8 cellular contexts compared by ENCODE assay signal in the genomic region with DNA sequence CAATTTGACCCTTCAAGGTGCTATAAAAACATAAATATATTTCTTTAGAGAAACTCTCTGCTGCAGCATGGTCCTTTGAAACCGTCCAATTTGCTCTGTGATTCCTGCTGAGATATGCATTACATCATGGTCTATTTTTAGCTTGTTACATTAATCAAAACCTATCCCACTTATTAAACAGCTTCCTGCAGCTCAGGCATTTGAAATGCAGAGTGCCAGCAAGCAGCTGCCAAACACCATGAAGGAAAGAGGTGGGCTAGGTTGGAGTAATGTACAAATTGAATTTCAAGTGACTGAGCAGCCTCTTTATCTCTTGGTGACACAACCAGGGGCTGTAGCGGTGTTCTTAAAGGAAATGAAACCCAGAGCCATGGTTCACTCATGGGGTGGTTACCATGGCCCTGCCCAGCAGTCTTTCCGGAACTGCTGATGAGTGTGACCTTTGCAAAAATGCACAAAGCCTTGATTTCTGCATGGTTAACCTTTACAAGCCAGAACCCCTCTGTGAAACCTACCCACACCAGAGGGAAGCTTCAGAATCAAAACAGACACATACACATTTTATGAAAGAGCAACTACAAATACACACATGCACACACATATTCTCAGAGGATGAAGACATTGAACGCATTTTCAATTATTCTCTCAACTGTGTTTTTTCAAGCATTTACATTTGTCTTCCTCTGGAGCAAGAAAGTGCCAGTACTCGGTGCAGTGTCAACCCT.
A peak's percentile ranks its signal among the peaks of the same experiment; 100 is the strongest.
DNase-seq lines count a peak whose midpoint lies in the region; ATAC-seq and TF ChIP-seq lines count a peak whose summit lies in the region.

No MANE protein-coding gene starts in this region.

- TF ChIP-seq POLR2A in stomach (IDR thresholded peaks at IDR 0.05), result no peak
- TF ChIP-seq POLR2A in breast epithelium (IDR thresholded peaks at IDR 0.05), result no peak

- ATAC-seq in GM19324 (IDR thresholded peaks at IDR 0.05; ENCODE audit: low FRiP score, unreplicated experiment) (peak; percentile 99), HG03139 (IDR thresholded peaks at IDR 0.05; ENCODE audit: unreplicated experiment) (peak; percentile 99)

- TF ChIP-seq CTCF in DOHH2 (IDR thresholded peaks at IDR 0.05; ENCODE audit: low read depth, low read length, poor library complexity, severe bottlenecking), result no peak
- no peak for TF ChIP-seq CTCF in epithelial cell of esophagus (IDR thresholded peaks at IDR 0.05; ENCODE audit: insufficient read depth, low read depth, low read length, missing control alignments)
- no peak for TF ChIP-seq CTCF in stomach (IDR thresholded peaks at IDR 0.05)
- no peak for TF ChIP-seq CTCF in breast epithelium (IDR thresholded peaks at IDR 0.05)
- TF ChIP-seq CTCF in PC-9 (conservative IDR thresholded peaks at IDR 0.05), result no peak

- peak overlapping the region; percentile 12; the same call in 1 of the 2 replicates for H3K27ac ChIP-seq in DOHH2 (ENCODE audit: low read depth, low read length)
- H3K27ac ChIP-seq in stomach, result peak overlapping the region in 3 of 5 donors; percentile 42 to 48 (median 42)
- H3K27ac ChIP-seq in breast epithelium, result no peak overlapping the region
- no peak overlapping the region for H3K27ac ChIP-seq in PC-9

- no peaks in the 10 kb centered on the region for H3K27me3 ChIP-seq in DOHH2 (ENCODE audit: control insufficient read depth, low read length)
- no peaks in the 10 kb centered on the region for H3K27me3 ChIP-seq in stomach
- no peaks in the 10 kb centered on the region for H3K27me3 ChIP-seq in breast epithelium
- no peaks in the 10 kb centered on the region for H3K27me3 ChIP-seq in PC-9 (ENCODE audit: insufficient read depth, low read depth)

- H3K36me3 ChIP-seq in DOHH2 (ENCODE audit: control insufficient read depth, low read length) (no peaks in the 10 kb centered on the region), stomach (no peaks in the 10 kb centered on the region), breast epithelium (no peaks in the 10 kb centered on the region), PC-9 (ENCODE audit: low read depth) (no peaks in the 10 kb centered on the region)

- CTCF ChIA-PET in PC-9 (lab: Charles Lee), result no interaction called here

- H3K9me3 ChIP-seq in DOHH2 (ENCODE audit: control insufficient read depth, insufficient read depth, low read length) (no peaks in the 10 kb centered on the region), stomach (no peaks in the 10 kb centered on the region), breast epithelium (no peaks in the 10 kb centered on the region), PC-9 (ENCODE audit: insufficient read depth, low read depth) (no peaks in the 10 kb centered on the region)

- peak overlapping the region; percentile 13 for H3K4me3 ChIP-seq in DOHH2 (ENCODE audit: low read length)
- no peak overlapping the region for H3K4me3 ChIP-seq in epithelial cell of esophagus (ENCODE audit: low read length)
- no peak overlapping the region for H3K4me3 ChIP-seq in stomach
- H3K4me3 ChIP-seq in breast epithelium, result no peak overlapping the region
- no peak overlapping the region for H3K4me3 ChIP-seq in PC-9

- intact Hi-C loops in stomach (cut with DNase I; ENCODE audit: low total_unique reads), result no loop called here
- intact Hi-C loops in breast epithelium (cut with DNase I; ENCODE audit: low total_unique reads), result loop anchor here (5.0 kb wide), 2 partner anchors 320 to 940 kb away; no protein-coding TSS in a partner anchor
- intact Hi-C loops in PC-9 (cut with micrococcal nuclease; ENCODE audit: unreplicated experiment), result no loop called here

- H3K4me1 ChIP-seq in DOHH2 (ENCODE audit: control insufficient read depth, low read length) (peaks cover 29% of the 10 kb centered on the region), stomach (peaks cover 17 to 33% (median 25%) of the 10 kb centered on the region in 4 donors), breast epithelium (peaks cover 0 to 7% of the 10 kb centered on the region in 2 donors), PC-9 (replicated peaks; ENCODE audit: insufficient read depth) (no peaks in the 10 kb centered on the region)

- no peak overlapping the region for H2AFZ ChIP-seq in PC-9

- BruUV-seq in PC-9 (replicated peaks; lab: Mats Ljungman, UMichigan), result no TSS peak

- POLR2A ChIA-PET in PC-9 (lab: Charles Lee; ENCODE audit: unreplicated experiment), result no interaction called here

- H3K79me2 ChIP-seq in DOHH2 (ENCODE audit: control insufficient read depth, low read length) (no peaks in the 10 kb centered on the region), PC-9 (ENCODE audit: low read depth) (no peaks in the 10 kb centered on the region)

- H3K9me2 ChIP-seq in DOHH2 (replicated peaks; ENCODE audit: control insufficient read depth, low read length) (no peaks in the 10 kb centered on the region), PC-9 (ENCODE audit: insufficient read depth) (no peaks in the 10 kb centered on the region)

- no peaks in the 10 kb centered on the region for H4K20me1 ChIP-seq in DOHH2 (ENCODE audit: control insufficient read depth, insufficient read depth, low read depth, low read length)
- no peaks in the 10 kb centered on the region for H4K20me1 ChIP-seq in PC-9 (ENCODE audit: insufficient read depth)

- 26 to 34% (median 34%) methylated on average over 5 of the region's 5 CpGs for WGBS in stomach, 5 donors

- TF ChIP-seq EP300 in stomach (IDR thresholded peaks at IDR 0.05), result no peak

- H3K4me2 ChIP-seq in DOHH2 (ENCODE audit: low read length) (peak overlapping the region; percentile 47), PC-9 (no peak overlapping the region)

- DNase-seq in NOMO-1 treated with DMSO at 0.1 percent for 48 hours (lab: John Stamatoyannopoulos, UW; ENCODE audit: unreplicated experiment) (peak; percentile 88), epithelial cell of esophagus (ENCODE audit: low read depth) (peak; percentile 18), stomach (no peak), breast epithelium (ENCODE audit: low spot score in 2 of 2) (no peak), PC-9 (no peak)

- H3F3A ChIP-seq in DOHH2 (ENCODE audit: control insufficient read depth, insufficient read depth) (no peaks in the 10 kb centered on the region), PC-9 (ENCODE audit: insufficient read depth, low read depth) (no peaks in the 10 kb centered on the region)

Comparison
In these comparisons a context has a peak if more than half of its experiments do, and no peak if none do; other contexts are left out.
1. H3K27ac ChIP-seq: peak in DOHH2 (single experiment) and stomach (3 of 5); none in breast epithelium (0 of 2) and PC-9 (single experiment).
2. DNase-seq: peak in NOMO-1 treated with DMSO at 0.1 percent for 48 hours (single experiment) and epithelial cell of esophagus (single experiment); none in stomach (single experiment), breast epithelium (0 of 2) and PC-9 (0 of 2).